In genomic region chr6:43276180-43277082, GRCh38 we compare ENCODE assay signal across 11 cellular contexts. TPM values are rescaled to one million over a fixed set of nuclear protein-coding genes. Genes with fewer than 3 reads are reported as not detected.
DNase-seq lines count a peak whose midpoint lies in the region; ATAC-seq and TF ChIP-seq lines count a peak whose summit lies in the region.
"Had no signal": no experiment of that assay in that cellular context is flagged by ENCODE, and none has a peak within 500 bp of the region (broad histone marks: within the 10 kb centered on the region; RNA-seq: fewer than 3 reads in every experiment).

No MANE protein-coding gene starts in this region.

- H3K4me1 ChIP-seq in BE2C: no peaks in the 10 kb centered on the region

- peak; percentile 57 for ATAC-seq in activated CD4-positive, alpha-beta T cell treated with anti-CD3 and anti-CD28 coated beads for 36 hours
- ATAC-seq in HG03442 (IDR thresholded peaks at IDR 0.05; ENCODE audit: unreplicated experiment) (no peak), HG02642 (IDR thresholded peaks at IDR 0.05; ENCODE audit: poor library complexity, unreplicated experiment) (no peak)

- intact Hi-C loops in activated CD4-positive, alpha-beta T cell treated with anti-CD3 and anti-CD28 coated beads for 36 hours (cut with DNase I, micrococcal nuclease): no loop called here

- H3K4me3 ChIP-seq in BE2C (ENCODE audit: low read depth, low read length): no peak overlapping the region
- H3K4me3 ChIP-seq: SJSA1 had no signal

- peaks cover 8% of the 10 kb centered on the region; the same call in 1 of the 2 replicates for H3K27me3 ChIP-seq in BE2C

- H3K4me1 Mint-ChIP-seq in activated CD4-positive, alpha-beta T cell treated with anti-CD3 and anti-CD28 coated beads for 36 hours: peaks cover 16% of the 10 kb centered on the region
- H3K4me1 Mint-ChIP-seq in endothelial cell (ENCODE audit: unreplicated experiment): peaks cover 10% of the 10 kb centered on the region

- H3K9me3 Mint-ChIP-seq in activated CD4-positive, alpha-beta T cell treated with anti-CD3 and anti-CD28 coated beads for 36 hours (ENCODE audit: low read depth): no peaks in the 10 kb centered on the region
- no peaks in the 10 kb centered on the region for H3K9me3 Mint-ChIP-seq in endothelial cell (ENCODE audit: unreplicated experiment)

- CTCF ChIA-PET in activated CD4-positive, alpha-beta T cell treated with anti-CD3 and anti-CD28 coated beads for 36 hours (lab: Charles Lee): interaction anchor here (0.7 kb wide), 1 partner anchor 164 kb away, joined by 3 read pairs; no protein-coding TSS in a partner anchor

- H3K27ac Mint-ChIP-seq in activated CD4-positive, alpha-beta T cell treated with anti-CD3 and anti-CD28 coated beads for 36 hours: no peak overlapping the region
- no peak overlapping the region for H3K27ac Mint-ChIP-seq in endothelial cell (ENCODE audit: unreplicated experiment)

- peak overlapping the region; percentile 61 for H3K4me3 Mint-ChIP-seq in activated CD4-positive, alpha-beta T cell treated with anti-CD3 and anti-CD28 coated beads for 36 hours
- peak overlapping the region; percentile 48 for H3K4me3 Mint-ChIP-seq in endothelial cell (ENCODE audit: unreplicated experiment)

- no peaks in the 10 kb centered on the region for H3K36me3 Mint-ChIP-seq in activated CD4-positive, alpha-beta T cell treated with anti-CD3 and anti-CD28 coated beads for 36 hours (ENCODE audit: low read depth)
- no peaks in the 10 kb centered on the region for H3K36me3 Mint-ChIP-seq in endothelial cell (ENCODE audit: low read depth, unreplicated experiment)

- H3K27me3 Mint-ChIP-seq in activated CD4-positive, alpha-beta T cell treated with anti-CD3 and anti-CD28 coated beads for 36 hours: peaks cover 17% of the 10 kb centered on the region
- H3K27me3 Mint-ChIP-seq in endothelial cell (ENCODE audit: unreplicated experiment): peaks cover 17% of the 10 kb centered on the region

- no peaks in the 10 kb centered on the region for H3K36me3 ChIP-seq in BE2C
- H3K36me3 ChIP-seq: cardiac muscle cell, SJSA1 had no signal

- no peak for TF ChIP-seq CTCF in GM13977 (IDR thresholded peaks at IDR 0.05; ENCODE audit: extremely low read depth, insufficient read depth, missing control alignments)
- no peak for TF ChIP-seq CTCF in endothelial cell (IDR thresholded peaks at IDR 0.05; ENCODE audit: unreplicated experiment)
- TF ChIP-seq CTCF in BE2C (IDR thresholded peaks at IDR 0.05; ENCODE audit: low read depth, low read length): no peak

- H3K9me3 ChIP-seq in BE2C: no peaks in the 10 kb centered on the region
- H3K9me3 ChIP-seq: SJSA1 had no signal

- POLR2A ChIA-PET in activated CD4-positive, alpha-beta T cell treated with anti-CD3 and anti-CD28 coated beads for 36 hours (lab: Charles Lee): no interaction called here

- peak; percentile 71 for DNase-seq in GM13977 (ENCODE audit: low spot score)
- peak; percentile 59 for DNase-seq in activated CD4-positive, alpha-beta T cell treated with anti-CD3 and anti-CD28 coated beads for 36 hours
- no peak for DNase-seq in endothelial cell (ENCODE audit: low spot score)
- DNase-seq in retina: peak; percentile 50
- no peak for DNase-seq in BE2C
- no peak for DNase-seq in dermis blood vessel endothelial cell

- in situ Hi-C loops in GM13977 (cut with MboI; ENCODE audit: low pct_unique_long_range_greater_than_20kb, low sequenced_read_pairs, unreplicated experiment): no loop called here

RNA-seq across cellular contexts. Expression of gene SLC22A7, which starts 21.6 kb away (rescaled TPM):
- not detected for total RNA-seq in activated CD4-positive, alpha-beta T cell treated with anti-CD3 and anti-CD28 coated beads for 36 hours
- total RNA-seq in endothelial cell (ENCODE audit: unreplicated experiment): not detected
- not detected for polyA plus RNA-seq in BE2C (2012; ENCODE audit: insufficient read depth, insufficient read length, low read depth)
- not detected in 2 replicates for total RNA-seq in dermis blood vessel endothelial cell
- total RNA-seq: cardiac muscle cell, myocyte, SJSA1 had no signal

RNA-seq across cellular contexts. Expression of gene CRIP3, which starts 32.2 kb away (rescaled TPM):
- total RNA-seq in activated CD4-positive, alpha-beta T cell treated with anti-CD3 and anti-CD28 coated beads for 36 hours: 1 to 10 TPM; 1.6 to 1.8 TPM
- total RNA-seq in endothelial cell (ENCODE audit: unreplicated experiment) (1.1 TPM), dermis blood vessel endothelial cell (0.34 TPM in 1 of 2 replicates, not detected in the other)
- 2.1 TPM for polyA plus RNA-seq in BE2C (2012; ENCODE audit: insufficient read depth, insufficient read length, low read depth)
- total RNA-seq: myocyte, SJSA1 had no signal

RNA-seq across cellular contexts. Expression of gene TTBK1, which starts 33.1 kb away (rescaled TPM):
- under 1 TPM; 0.30 to 0.40 TPM for total RNA-seq in activated CD4-positive, alpha-beta T cell treated with anti-CD3 and anti-CD28 coated beads for 36 hours
- total RNA-seq in endothelial cell (ENCODE audit: unreplicated experiment) (1.0 TPM), dermis blood vessel endothelial cell (0.05 TPM in 1 of 2 replicates, not detected in the other)
- 7.8 TPM for polyA plus RNA-seq in BE2C (2012; ENCODE audit: insufficient read depth, insufficient read length, low read depth)
- total RNA-seq: myocyte, SJSA1 had no signal

RNA-seq across cellular contexts. Expression of gene DNPH1, which starts 47.1 kb away (rescaled TPM):
- total RNA-seq in activated CD4-positive, alpha-beta T cell treated with anti-CD3 and anti-CD28 coated beads for 36 hours: 10 to 100 TPM; 58.5 to 80.3 TPM
- total RNA-seq in endothelial cell (ENCODE audit: unreplicated experiment) (4.5 TPM), dermis blood vessel endothelial cell (29.0 and 31.5 TPM in 2 replicates)
- 159 TPM for polyA plus RNA-seq in BE2C (2012; ENCODE audit: insufficient read depth, insufficient read length, low read depth)

Comparison
In these comparisons a context has a peak if more than half of its experiments do, and no peak if none do; other contexts are left out.
1. DNase-seq: peak in GM13977 (single experiment), activated CD4-positive, alpha-beta T cell treated with anti-CD3 and anti-CD28 coated beads for 36 hours (single experiment) and retina (single experiment); none in endothelial cell (single experiment), BE2C (single experiment) and dermis blood vessel endothelial cell (single experiment).